Comparison of ENCODE assay signal across 17 cellular contexts in the genomic region with DNA sequence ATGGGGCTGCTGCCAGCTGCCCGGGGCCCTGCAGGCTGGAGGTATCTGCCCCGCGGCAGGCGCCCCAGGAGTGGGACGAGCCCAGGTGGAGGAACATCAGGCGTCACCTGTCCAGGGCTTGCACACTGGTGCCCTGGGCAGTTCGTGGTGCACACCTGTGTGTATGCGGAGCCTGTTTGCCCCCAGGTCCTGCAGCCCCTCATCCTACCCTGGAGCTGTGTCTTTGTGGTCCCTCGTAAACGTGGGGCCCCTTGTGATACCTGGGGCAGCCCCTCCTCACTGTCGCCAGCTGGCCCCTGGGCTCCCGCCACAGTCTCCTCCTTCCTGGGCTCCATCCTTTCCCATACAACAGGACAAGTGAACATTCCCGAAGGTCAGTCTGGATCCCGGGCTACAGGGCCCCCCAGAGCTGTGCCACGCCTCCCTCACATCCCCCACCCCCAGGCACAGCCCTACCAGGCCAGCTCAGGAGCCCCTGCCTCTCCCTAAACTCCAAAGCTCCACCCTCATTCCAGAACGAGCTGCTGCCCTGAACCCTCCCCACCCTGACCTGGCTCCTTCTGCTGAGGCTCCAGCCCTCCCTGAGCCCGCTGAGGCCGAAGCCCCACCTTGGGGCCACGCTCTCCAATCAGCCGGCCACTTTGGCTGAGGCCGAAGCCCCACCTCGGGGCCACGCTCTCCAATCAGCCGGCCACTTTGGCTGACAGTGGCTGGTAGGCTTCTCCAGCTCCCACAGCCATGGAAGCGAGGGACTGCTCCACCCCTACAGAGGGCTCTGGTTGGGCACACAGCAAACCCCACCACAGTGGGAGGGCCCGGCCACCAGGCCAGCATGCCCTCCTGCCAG. TPM values are rescaled to one million over a fixed set of nuclear protein-coding genes. Genes with fewer than 3 reads are reported as not detected.
"Had no signal": no experiment of that assay in that cellular context is flagged by ENCODE, and none has a peak within 500 bp of the region (broad histone marks: within the 10 kb centered on the region; RNA-seq: fewer than 3 reads in every experiment).

No MANE protein-coding gene starts in this region.

- H3K4me3 Mint-ChIP-seq: activated CD8-positive, alpha-beta T cell treated with anti-CD3 and anti-CD28 coated beads, Interleukin-2, amount 10 ng/mL, durations not matched to agents 7 days and 5 days; central memory CD8-positive, alpha-beta T cell; immature natural killer cell; memory B cell; T-cell had no signal

- H3K9me3 ChIP-seq: body of pancreas, pancreas, transverse colon had no signal

- H3K27ac ChIP-seq: body of pancreas, hepatocyte, pancreas, SJCRH30, skin epidermis, transverse colon had no signal

- DNase-seq: activated CD4-positive, alpha-beta T cell treated with anti-CD3 and anti-CD28 coated beads for 48 hours; activated CD8-positive, alpha-beta memory T cell treated with anti-CD3 and anti-CD28 coated beads, Interleukin-2, amount 50 U/mL, for 48 hours; activated CD8-positive, alpha-beta T cell treated with anti-CD3 and anti-CD28 coated beads, Interleukin-2, amount 10 ng/mL, durations not matched to agents 7 days and 5 days; amniotic stem cell; body of pancreas; dermis blood vessel endothelial cell; immature natural killer cell; SJCRH30; T-cell; T1000; transverse colon had no signal

- ATAC-seq: activated CD8-positive, alpha-beta T cell treated with anti-CD3 and anti-CD28 coated beads, Interleukin-2, amount 10 ng/mL, durations not matched to agents 7 days and 5 days; activated naive CD4-positive, alpha-beta T cell treated with anti-CD3 and anti-CD28 coated beads, Interleukin-2, amount 50 U/mL, for 72 hours; body of pancreas; pancreas; T-cell had no signal

- H3K36me3 ChIP-seq: pancreas, SJCRH30, transverse colon had no signal

- H3K9me3 Mint-ChIP-seq: activated naive CD4-positive, alpha-beta T cell treated with anti-CD3 and anti-CD28 coated beads, Interleukin-2, amount 50 U/mL, for 72 hours; central memory CD8-positive, alpha-beta T cell; immature natural killer cell; memory B cell; T-cell had no signal

- H3K4me3 ChIP-seq: body of pancreas, hepatocyte, pancreas, SJCRH30, skin epidermis, transverse colon had no signal

- H3K4me1 Mint-ChIP-seq: immature natural killer cell had no signal

- H3K4me1 ChIP-seq: body of pancreas, pancreas, SJCRH30 had no signal

- H3K27me3 ChIP-seq: body of pancreas, hepatocyte, pancreas, SJCRH30, transverse colon had no signal

- H3K36me3 Mint-ChIP-seq: activated naive CD4-positive, alpha-beta T cell treated with anti-CD3 and anti-CD28 coated beads, Interleukin-2, amount 50 U/mL, for 72 hours; immature natural killer cell; memory B cell; T-cell had no signal

- H3K27ac Mint-ChIP-seq: activated CD8-positive, alpha-beta T cell treated with anti-CD3 and anti-CD28 coated beads, Interleukin-2, amount 10 ng/mL, durations not matched to agents 7 days and 5 days; activated naive CD4-positive, alpha-beta T cell treated with anti-CD3 and anti-CD28 coated beads, Interleukin-2, amount 50 U/mL, for 72 hours; immature natural killer cell; memory B cell; T-cell had no signal

- H3K27me3 Mint-ChIP-seq: central memory CD8-positive, alpha-beta T cell; memory B cell; T-cell had no signal

RNA-seq across cellular contexts. Expression of gene TSPEAR, which starts 47.6 kb away (rescaled TPM):
- total RNA-seq: activated CD8-positive, alpha-beta T cell treated with anti-CD3 and anti-CD28 coated beads, Interleukin-2, amount 10 ng/mL, durations not matched to agents 7 days and 5 days; activated naive CD4-positive, alpha-beta T cell treated with anti-CD3 and anti-CD28 coated beads, Interleukin-2, amount 50 U/mL, for 72 hours; hepatocyte; SJCRH30; T-cell; transverse colon had no signal
- polyA plus RNA-seq: immature natural killer cell had no signal
